8 cellular contexts compared by ENCODE assay signal in genomic region chr22:30195245-30196140, GRCh38. TPM values are rescaled to one million over a fixed set of nuclear protein-coding genes. Genes with fewer than 3 reads are reported as not detected.
DNase-seq lines count a peak whose midpoint lies in the region; ATAC-seq, FAIRE-seq and TF ChIP-seq lines count a peak whose summit lies in the region.

No MANE protein-coding gene starts in this region.

- FAIRE-seq in bronchial epithelial cell (lab: Jason Lieb, UNC) = no peak

- peak overlapping the region; percentile 62 to 84 (median 74) for H3K4me2 ChIP-seq in BLaER1 treated with 17β-estradiol and CSF1 and Interleukin-3, amounts not matched to agents 10 nM and 100 nM

- H3K27me3 ChIP-seq in BLaER1 treated with 17β-estradiol and CSF1 and Interleukin-3, amounts not matched to agents 10 nM and 100 nM = no peaks in the 10 kb centered on the region
- no peaks in the 10 kb centered on the region for H3K27me3 ChIP-seq in bronchial epithelial cell (ENCODE audit: control insufficient read depth, insufficient read depth, low read length)

- ATAC-seq in natural killer cell treated with Interleukin-12 subunit alpha and Interleukin-12 subunit beta and Interleukin-15 and Interleukin-18, amount 100 ng/mL, for 72 hours = peak in 1 of 2 donors; percentile 29
- no peak for ATAC-seq in omental fat pad (ENCODE audit: low FRiP score)
- ATAC-seq in GM18861 (IDR thresholded peaks at IDR 0.05; ENCODE audit: unreplicated experiment) = no peak

- TF ChIP-seq CTCF in NB4 (IDR thresholded peaks at IDR 0.05; ENCODE audit: low read depth, low read length) (no peak), bronchial epithelial cell (IDR thresholded peaks at IDR 0.05; ENCODE audit: insufficient read depth, low read length, severe bottlenecking) (no peak), omental fat pad (IDR thresholded peaks at IDR 0.05) (no peak)

- no peak overlapping the region for H3K4me3 ChIP-seq in BLaER1 treated with 17β-estradiol and CSF1 and Interleukin-3, amounts not matched to agents 10 nM and 100 nM
- H3K4me3 ChIP-seq in NB4 (ENCODE audit: low read depth, low read length) (no peak overlapping the region), bronchial epithelial cell (ENCODE audit: low read depth, low read length) (no peak overlapping the region)

- peak overlapping the region; percentile 86 to 97 for H3K27ac Mint-ChIP-seq in natural killer cell treated with Interleukin-12 subunit alpha and Interleukin-12 subunit beta and Interleukin-15 and Interleukin-18, amount 100 ng/mL, for 72 hours

- DNase-seq in NB4 (ENCODE audit: low read depth) (peak; percentile 39), bronchial epithelial cell (ENCODE audit: low read depth) (peak; percentile 33), COLO668 (lab: John Stamatoyannopoulos, UW; ENCODE audit: unreplicated experiment) (no peak), nucleus accumbens (lab: John Stamatoyannopoulos, UW) (no peak), omental fat pad (ENCODE audit: low spot score) (no peak)
- no peak for DNase-seq in natural killer cell treated with Interleukin-12 subunit alpha and Interleukin-12 subunit beta and Interleukin-15 and Interleukin-18, amount 100 ng/mL, for 72 hours (ENCODE audit: low spot score)

- H3K36me3 Mint-ChIP-seq in natural killer cell treated with Interleukin-12 subunit alpha and Interleukin-12 subunit beta and Interleukin-15 and Interleukin-18, amount 100 ng/mL, for 72 hours = no peaks in the 10 kb centered on the region

- peak overlapping the region in 9 of 11 experiments; percentile 55 to 73 (median 65); a peak in 17 of 22 replicates for H3K27ac ChIP-seq in BLaER1 treated with 17β-estradiol and CSF1 and Interleukin-3, amounts not matched to agents 10 nM and 100 nM

- no peak for TF ChIP-seq POLR2A in NB4 (IDR thresholded peaks at IDR 0.05; ENCODE audit: extremely low read depth, insufficient read length)

- no peaks in the 10 kb centered on the region for H3K9me3 ChIP-seq in BLaER1 treated with 17β-estradiol and CSF1 and Interleukin-3, amounts not matched to agents 10 nM and 100 nM (replicated peaks in 1 of 11)

- peaks cover 26 to 71% (median 47%) of the 10 kb centered on the region in 10 experiments for H3K4me1 ChIP-seq in BLaER1 treated with 17β-estradiol and CSF1 and Interleukin-3, amounts not matched to agents 10 nM and 100 nM

- no peaks in the 10 kb centered on the region for H3K36me3 ChIP-seq in BLaER1 treated with 17β-estradiol and CSF1 and Interleukin-3, amounts not matched to agents 10 nM and 100 nM
- no peaks in the 10 kb centered on the region for H3K36me3 ChIP-seq in bronchial epithelial cell (ENCODE audit: control insufficient read depth, insufficient read depth, low read length)

- H4K20me1 ChIP-seq in BLaER1 treated with 17β-estradiol and CSF1 and Interleukin-3, amounts not matched to agents 10 nM and 100 nM = no peaks in the 10 kb centered on the region

- peaks cover 0 to 3% of the 10 kb centered on the region in 2 donors for H3K27me3 Mint-ChIP-seq in natural killer cell treated with Interleukin-12 subunit alpha and Interleukin-12 subunit beta and Interleukin-15 and Interleukin-18, amount 100 ng/mL, for 72 hours

- peak overlapping the region; percentile 65 for H3K4me3 Mint-ChIP-seq in natural killer cell treated with Interleukin-12 subunit alpha and Interleukin-12 subunit beta and Interleukin-15 and Interleukin-18, amount 100 ng/mL, for 72 hours

- H3K4me1 Mint-ChIP-seq in natural killer cell treated with Interleukin-12 subunit alpha and Interleukin-12 subunit beta and Interleukin-15 and Interleukin-18, amount 100 ng/mL, for 72 hours (ENCODE audit: low read depth in 2 of 2) = peaks cover 64 to 65% of the 10 kb centered on the region in 2 donors

- no peaks in the 10 kb centered on the region for H3K9me3 Mint-ChIP-seq in natural killer cell treated with Interleukin-12 subunit alpha and Interleukin-12 subunit beta and Interleukin-15 and Interleukin-18, amount 100 ng/mL, for 72 hours

- H3K9ac ChIP-seq in BLaER1 treated with 17β-estradiol and CSF1 and Interleukin-3, amounts not matched to agents 10 nM and 100 nM = peak overlapping the region in 4 of 11 experiments; percentile 19 to 48 (median 40); a peak in 4 of 22 replicates

RNA-seq across cellular contexts. Expression of gene LIF, which starts 51.1 kb away (rescaled TPM):
- under 0.01 and 0.26 TPM in 2 replicates for total RNA-seq in bronchial epithelial cell
- 100 to 1,000 TPM in 1 of 2 donors, 10 to 100 TPM in 1; 63.3 to 125 TPM for total RNA-seq in natural killer cell treated with Interleukin-12 subunit alpha and Interleukin-12 subunit beta and Interleukin-15 and Interleukin-18, amount 100 ng/mL, for 72 hours
- 10 to 100 TPM in 2 of 4 donors, 1 to 10 TPM in 2; 1.3 to 74.7 (median 24.4) TPM for total RNA-seq in omental fat pad

Comparison
In these comparisons a context has a peak if more than half of its experiments do, and no peak if none do; other contexts are left out.
1. DNase-seq: peak in NB4 (single experiment) and bronchial epithelial cell (single experiment); none in natural killer cell treated with Interleukin-12 subunit alpha and Interleukin-12 subunit beta and Interleukin-15 and Interleukin-18, amount 100 ng/mL, for 72 hours (single experiment), COLO668 (single experiment), nucleus accumbens (0 of 56) and omental fat pad (single experiment).